Comparison of ENCODE assay signal across 1 cellular context in the genomic region with DNA sequence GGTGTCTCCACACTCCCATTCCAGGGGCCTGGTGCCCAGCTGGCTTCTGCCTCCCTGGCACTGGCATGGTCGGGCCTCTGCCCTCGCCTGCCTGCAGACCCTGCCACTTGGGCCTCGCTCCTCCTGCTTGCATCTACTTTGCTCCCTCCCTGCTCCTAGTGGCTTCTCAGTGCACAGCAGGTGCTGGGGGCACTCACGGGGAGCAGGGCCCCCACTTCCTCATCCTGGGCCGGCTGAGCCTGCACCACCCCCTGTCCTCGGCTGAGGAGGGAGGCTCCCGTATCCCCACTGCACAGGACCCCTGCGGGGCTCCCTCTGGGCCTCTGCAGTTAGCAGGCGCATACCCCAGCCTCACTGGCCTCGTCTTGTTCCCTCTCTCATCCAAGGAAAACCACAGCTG.
TF ChIP-seq lines count a peak whose summit lies in the region.

No MANE protein-coding gene starts in this region.

TF ChIP-seq in GM23338, 12 proteins besides CTCF, POLR2A, EP300 and RAD21 (continued from another document):
- TF ChIP-seq, protein P1, sequence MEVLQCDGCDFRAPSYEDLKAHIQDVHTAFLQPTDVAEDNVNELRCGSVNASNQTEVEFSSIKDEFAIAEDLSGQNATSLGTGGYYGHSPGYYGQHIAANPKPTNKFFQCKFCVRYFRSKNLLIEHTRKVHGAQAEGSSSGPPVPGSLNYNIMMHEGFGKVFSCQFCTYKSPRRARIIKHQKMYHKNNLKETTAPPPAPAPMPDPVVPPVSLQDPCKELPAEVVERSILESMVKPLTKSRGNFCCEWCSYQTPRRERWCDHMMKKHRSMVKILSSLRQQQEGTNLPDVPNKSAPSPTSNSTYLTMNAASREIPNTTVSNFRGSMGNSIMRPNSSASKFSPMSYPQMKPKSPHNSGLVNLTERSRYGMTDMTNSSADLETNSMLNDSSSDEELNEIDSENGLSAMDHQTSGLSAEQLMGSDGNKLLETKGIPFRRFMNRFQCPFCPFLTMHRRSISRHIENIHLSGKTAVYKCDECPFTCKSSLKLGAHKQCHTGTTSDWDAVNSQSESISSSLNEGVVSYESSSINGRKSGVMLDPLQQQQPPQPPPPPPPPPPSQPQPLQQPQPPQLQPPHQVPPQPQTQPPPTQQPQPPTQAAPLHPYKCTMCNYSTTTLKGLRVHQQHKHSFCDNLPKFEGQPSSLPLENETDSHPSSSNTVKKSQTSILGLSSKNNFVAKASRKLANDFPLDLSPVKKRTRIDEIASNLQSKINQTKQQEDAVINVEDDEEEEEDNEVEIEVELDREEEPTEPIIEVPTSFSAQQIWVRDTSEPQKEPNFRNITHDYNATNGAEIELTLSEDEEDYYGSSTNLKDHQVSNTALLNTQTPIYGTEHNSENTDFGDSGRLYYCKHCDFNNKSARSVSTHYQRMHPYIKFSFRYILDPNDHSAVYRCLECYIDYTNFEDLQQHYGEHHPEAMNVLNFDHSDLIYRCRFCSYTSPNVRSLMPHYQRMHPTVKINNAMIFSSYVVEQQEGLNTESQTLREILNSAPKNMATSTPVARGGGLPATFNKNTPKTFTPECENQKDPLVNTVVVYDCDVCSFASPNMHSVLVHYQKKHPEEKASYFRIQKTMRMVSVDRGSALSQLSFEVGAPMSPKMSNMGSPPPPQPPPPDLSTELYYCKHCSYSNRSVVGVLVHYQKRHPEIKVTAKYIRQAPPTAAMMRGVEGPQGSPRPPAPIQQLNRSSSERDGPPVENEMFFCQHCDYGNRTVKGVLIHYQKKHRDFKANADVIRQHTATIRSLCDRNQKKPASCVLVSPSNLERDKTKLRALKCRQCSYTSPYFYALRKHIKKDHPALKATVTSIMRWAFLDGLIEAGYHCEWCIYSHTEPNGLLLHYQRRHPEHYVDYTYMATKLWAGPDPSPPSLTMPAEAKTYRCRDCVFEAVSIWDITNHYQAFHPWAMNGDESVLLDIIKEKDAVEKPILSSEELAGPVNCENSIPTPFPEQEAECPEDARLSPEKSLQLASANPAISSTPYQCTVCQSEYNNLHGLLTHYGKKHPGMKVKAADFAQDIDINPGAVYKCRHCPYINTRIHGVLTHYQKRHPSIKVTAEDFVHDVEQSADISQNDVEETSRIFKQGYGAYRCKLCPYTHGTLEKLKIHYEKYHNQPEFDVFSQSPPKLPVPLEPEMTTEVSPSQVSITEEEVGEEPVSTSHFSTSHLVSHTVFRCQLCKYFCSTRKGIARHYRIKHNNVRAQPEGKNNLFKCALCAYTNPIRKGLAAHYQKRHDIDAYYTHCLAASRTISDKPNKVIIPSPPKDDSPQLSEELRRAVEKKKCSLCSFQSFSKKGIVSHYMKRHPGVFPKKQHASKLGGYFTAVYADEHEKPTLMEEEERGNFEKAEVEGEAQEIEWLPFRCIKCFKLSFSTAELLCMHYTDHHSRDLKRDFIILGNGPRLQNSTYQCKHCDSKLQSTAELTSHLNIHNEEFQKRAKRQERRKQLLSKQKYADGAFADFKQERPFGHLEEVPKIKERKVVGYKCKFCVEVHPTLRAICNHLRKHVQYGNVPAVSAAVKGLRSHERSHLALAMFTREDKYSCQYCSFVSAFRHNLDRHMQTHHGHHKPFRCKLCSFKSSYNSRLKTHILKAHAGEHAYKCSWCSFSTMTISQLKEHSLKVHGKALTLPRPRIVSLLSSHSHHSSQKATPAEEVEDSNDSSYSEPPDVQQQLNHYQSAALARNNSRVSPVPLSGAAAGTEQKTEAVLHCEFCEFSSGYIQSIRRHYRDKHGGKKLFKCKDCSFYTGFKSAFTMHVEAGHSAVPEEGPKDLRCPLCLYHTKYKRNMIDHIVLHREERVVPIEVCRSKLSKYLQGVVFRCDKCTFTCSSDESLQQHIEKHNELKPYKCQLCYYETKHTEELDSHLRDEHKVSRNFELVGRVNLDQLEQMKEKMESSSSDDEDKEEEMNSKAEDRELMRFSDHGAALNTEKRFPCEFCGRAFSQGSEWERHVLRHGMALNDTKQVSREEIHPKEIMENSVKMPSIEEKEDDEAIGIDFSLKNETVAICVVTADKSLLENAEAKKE (CRISPR knock-in tag; IDR thresholded peaks at IDR 0.05) = no peak
- no peak for TF ChIP-seq JUNB (IDR thresholded peaks at IDR 0.05; ENCODE audit: unreplicated experiment)
- TF ChIP-seq NANOG (IDR thresholded peaks at IDR 0.05; ENCODE audit: borderline replicate concordance) = no peak
- TF ChIP-seq EZH2phosphoT487 (IDR thresholded peaks at IDR 0.05; ENCODE audit: unreplicated experiment) = no peak
- TF ChIP-seq ZNF114 (CRISPR knock-in tag; IDR thresholded peaks at IDR 0.05) = no peak
- TF ChIP-seq, protein P2, sequence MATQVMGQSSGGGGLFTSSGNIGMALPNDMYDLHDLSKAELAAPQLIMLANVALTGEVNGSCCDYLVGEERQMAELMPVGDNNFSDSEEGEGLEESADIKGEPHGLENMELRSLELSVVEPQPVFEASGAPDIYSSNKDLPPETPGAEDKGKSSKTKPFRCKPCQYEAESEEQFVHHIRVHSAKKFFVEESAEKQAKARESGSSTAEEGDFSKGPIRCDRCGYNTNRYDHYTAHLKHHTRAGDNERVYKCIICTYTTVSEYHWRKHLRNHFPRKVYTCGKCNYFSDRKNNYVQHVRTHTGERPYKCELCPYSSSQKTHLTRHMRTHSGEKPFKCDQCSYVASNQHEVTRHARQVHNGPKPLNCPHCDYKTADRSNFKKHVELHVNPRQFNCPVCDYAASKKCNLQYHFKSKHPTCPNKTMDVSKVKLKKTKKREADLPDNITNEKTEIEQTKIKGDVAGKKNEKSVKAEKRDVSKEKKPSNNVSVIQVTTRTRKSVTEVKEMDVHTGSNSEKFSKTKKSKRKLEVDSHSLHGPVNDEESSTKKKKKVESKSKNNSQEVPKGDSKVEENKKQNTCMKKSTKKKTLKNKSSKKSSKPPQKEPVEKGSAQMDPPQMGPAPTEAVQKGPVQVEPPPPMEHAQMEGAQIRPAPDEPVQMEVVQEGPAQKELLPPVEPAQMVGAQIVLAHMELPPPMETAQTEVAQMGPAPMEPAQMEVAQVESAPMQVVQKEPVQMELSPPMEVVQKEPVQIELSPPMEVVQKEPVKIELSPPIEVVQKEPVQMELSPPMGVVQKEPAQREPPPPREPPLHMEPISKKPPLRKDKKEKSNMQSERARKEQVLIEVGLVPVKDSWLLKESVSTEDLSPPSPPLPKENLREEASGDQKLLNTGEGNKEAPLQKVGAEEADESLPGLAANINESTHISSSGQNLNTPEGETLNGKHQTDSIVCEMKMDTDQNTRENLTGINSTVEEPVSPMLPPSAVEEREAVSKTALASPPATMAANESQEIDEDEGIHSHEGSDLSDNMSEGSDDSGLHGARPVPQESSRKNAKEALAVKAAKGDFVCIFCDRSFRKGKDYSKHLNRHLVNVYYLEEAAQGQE (IDR thresholded peaks at IDR 0.05; ENCODE audit: unreplicated experiment) = no peak
